Comparison of ENCODE assay signal across 11 cellular contexts in the genomic region with DNA sequence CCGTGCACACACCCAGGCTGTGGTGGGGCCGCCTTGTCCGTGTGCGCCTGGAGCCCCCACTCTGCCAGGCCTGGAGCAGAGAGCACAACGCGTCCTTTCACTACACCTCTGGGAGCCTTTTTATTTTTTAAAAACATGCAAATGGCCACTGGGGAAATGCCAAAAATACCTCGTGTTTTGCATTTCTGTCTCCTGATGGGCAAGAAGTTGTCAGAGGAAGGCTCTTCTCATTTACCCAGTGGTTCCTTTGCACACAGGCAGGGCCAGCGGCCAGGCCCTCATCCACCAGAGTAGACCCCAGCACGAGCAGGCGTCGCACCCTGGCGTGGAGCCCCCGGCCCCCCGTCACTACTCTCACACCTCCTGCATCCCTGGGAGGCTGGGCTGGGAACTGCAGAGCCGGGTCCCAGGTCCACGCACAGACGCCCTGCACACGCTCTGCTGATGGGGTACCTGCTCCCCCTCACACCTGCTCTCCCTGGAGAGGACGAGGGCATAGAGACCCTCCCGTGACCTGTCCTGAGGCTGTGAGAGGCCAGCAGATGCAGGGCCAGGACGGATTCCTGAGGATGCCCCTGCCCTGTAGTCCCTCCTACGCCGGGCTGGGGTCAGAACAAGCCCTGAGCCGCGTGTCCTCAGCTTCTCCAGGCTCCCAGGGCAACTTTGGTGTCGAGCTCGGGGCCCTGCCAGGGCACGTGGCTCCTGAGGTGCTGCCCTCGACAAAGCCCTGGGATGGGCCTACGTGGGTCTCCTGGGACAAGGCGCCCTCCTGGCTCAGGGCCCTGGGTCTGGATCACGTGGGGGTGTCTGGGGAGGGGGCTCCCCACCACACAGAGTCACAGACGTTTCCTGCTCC.
DNase-seq lines count a peak whose midpoint lies in the region; ATAC-seq, FAIRE-seq and TF ChIP-seq lines count a peak whose summit lies in the region.
"Had no signal": no experiment of that assay in that cellular context is flagged by ENCODE, and none has a peak within 500 bp of the region (broad histone marks: within the 10 kb centered on the region; RNA-seq: fewer than 3 reads in every experiment).

No MANE protein-coding gene starts in this region.

- H3K4me3 Mint-ChIP-seq in CD8-positive, alpha-beta T cell: no peak overlapping the region
- H3K4me3 Mint-ChIP-seq in activated naive CD8-positive, alpha-beta T cell treated with anti-CD3 and anti-CD28 coated beads, Interleukin-2, amount 10 ng/mL, durations not matched to agents 7 days and 5 days: no peak overlapping the region

- DNase-seq in CD8-positive, alpha-beta T cell: no peak
- DNase-seq in GM19240 (ENCODE audit: insufficient read length, low spot score): peak; percentile 91
- DNase-seq in activated naive CD8-positive, alpha-beta T cell treated with anti-CD3 and anti-CD28 coated beads, Interleukin-2, amount 10 ng/mL, durations not matched to agents 7 days and 5 days: no peak
- no peak for DNase-seq in foreskin fibroblast
- no peak for DNase-seq in urothelium cell line (ENCODE audit: low spot score)
- no peak for DNase-seq in OCI-M2 (lab: John Stamatoyannopoulos, UW; ENCODE audit: unreplicated experiment)
- DNase-seq: activated naive CD4-positive, alpha-beta T cell; DND-41 had no signal

- no peak for TF ChIP-seq CTCF in CD8-positive, alpha-beta T cell (IDR thresholded peaks at IDR 0.05)
- TF ChIP-seq CTCF in foreskin fibroblast (IDR thresholded peaks at IDR 0.05; ENCODE audit: low read depth, low read length): no peak

- POLR2A ChIA-PET in CD8-positive, alpha-beta T cell (lab: Charles Lee): no interaction called here
- POLR2A ChIA-PET in activated naive CD8-positive, alpha-beta T cell treated with anti-CD3 and anti-CD28 coated beads, Interleukin-2, amount 10 ng/mL, durations not matched to agents 7 days and 5 days (lab: Charles Lee): no interaction called here

- H3K4me1 Mint-ChIP-seq in CD8-positive, alpha-beta T cell (ENCODE audit: low read depth): peaks cover 7% of the 10 kb centered on the region
- peaks cover 5% of the 10 kb centered on the region for H3K4me1 Mint-ChIP-seq in activated naive CD8-positive, alpha-beta T cell treated with anti-CD3 and anti-CD28 coated beads, Interleukin-2, amount 10 ng/mL, durations not matched to agents 7 days and 5 days

- no peaks in the 10 kb centered on the region for H3K9me3 Mint-ChIP-seq in CD8-positive, alpha-beta T cell
- H3K9me3 Mint-ChIP-seq in activated naive CD8-positive, alpha-beta T cell treated with anti-CD3 and anti-CD28 coated beads, Interleukin-2, amount 10 ng/mL, durations not matched to agents 7 days and 5 days: no peaks in the 10 kb centered on the region

- CTCF ChIA-PET in CD8-positive, alpha-beta T cell (lab: Charles Lee): no interaction called here

- H3K9me3 ChIP-seq in CD8-positive, alpha-beta T cell (ENCODE audit: low read length): no peaks in the 10 kb centered on the region

- peak overlapping the region; percentile 71 for H3K27ac Mint-ChIP-seq in CD8-positive, alpha-beta T cell
- peak overlapping the region; percentile 37 for H3K27ac Mint-ChIP-seq in activated naive CD8-positive, alpha-beta T cell treated with anti-CD3 and anti-CD28 coated beads, Interleukin-2, amount 10 ng/mL, durations not matched to agents 7 days and 5 days

- H3K27me3 ChIP-seq in CD8-positive, alpha-beta T cell (ENCODE audit: insufficient read depth, low read length): no peaks in the 10 kb centered on the region

- FAIRE-seq in urothelium cell line (lab: Jason Lieb, UNC): no peak
- FAIRE-seq: islet of Langerhans had no signal

- no peaks in the 10 kb centered on the region for H3K4me1 ChIP-seq in CD8-positive, alpha-beta T cell (ENCODE audit: insufficient read depth, low read length)

- no peak for ATAC-seq in CD8-positive, alpha-beta T cell
- peak; percentile 77 for ATAC-seq in HG03095 (IDR thresholded peaks at IDR 0.05; ENCODE audit: unreplicated experiment)
- ATAC-seq in activated naive CD8-positive, alpha-beta T cell treated with anti-CD3 and anti-CD28 coated beads, Interleukin-2, amount 10 ng/mL, durations not matched to agents 7 days and 5 days (ENCODE audit: low read depth): no peak
- no peak for ATAC-seq in activated CD4-positive, CD25-positive, alpha-beta regulatory T cell treated with anti-CD3 and anti-CD28 coated beads, Interleukin-2, amount 50 U/mL, for 24 hours

- intact Hi-C loops in CD8-positive, alpha-beta T cell (cut with DNase I, micrococcal nuclease): loop anchor here in 1 of 2 experiments (5.0 kb wide), 1 partner anchor 67 kb away; no protein-coding TSS in a partner anchor

- H3K4me3 ChIP-seq in CD8-positive, alpha-beta T cell (ENCODE audit: low read depth, low read length): no peak overlapping the region
- H3K4me3 ChIP-seq in foreskin fibroblast (ENCODE audit: low read depth in 1 of 2, low read length in 2 of 2): no peak overlapping the region

- H3K27ac ChIP-seq in CD8-positive, alpha-beta T cell (ENCODE audit: low read depth, low read length): no peak overlapping the region

- H3K36me3 ChIP-seq in CD8-positive, alpha-beta T cell (ENCODE audit: insufficient read depth, low read length): peaks cover 12% of the 10 kb centered on the region

- H3K36me3 Mint-ChIP-seq in CD8-positive, alpha-beta T cell: peaks cover 52% of the 10 kb centered on the region
- H3K36me3 Mint-ChIP-seq in activated naive CD8-positive, alpha-beta T cell treated with anti-CD3 and anti-CD28 coated beads, Interleukin-2, amount 10 ng/mL, durations not matched to agents 7 days and 5 days: peaks cover 4% of the 10 kb centered on the region

- H3K27me3 Mint-ChIP-seq in CD8-positive, alpha-beta T cell (ENCODE audit: low read depth): no peaks in the 10 kb centered on the region
- H3K27me3 Mint-ChIP-seq in activated naive CD8-positive, alpha-beta T cell treated with anti-CD3 and anti-CD28 coated beads, Interleukin-2, amount 10 ng/mL, durations not matched to agents 7 days and 5 days: no peaks in the 10 kb centered on the region
